Comparison of ENCODE assay signal across 8 cellular contexts in genomic region chr22:41699264-41700104, GRCh38. TPM values are rescaled to one million over a fixed set of nuclear protein-coding genes. Genes with fewer than 3 reads are reported as not detected.
DNase-seq lines count a peak whose midpoint lies in the region; TF ChIP-seq lines count a peak whose summit lies in the region.

Gene MEI1 (plus strand): TSS chr22:41699503. CDS start chr22:41699539, 36 bp downstream.

- H3K9me3 Mint-ChIP-seq in activated naive CD8-positive, alpha-beta T cell treated with anti-CD3 and anti-CD28 coated beads for 36 hours = no peaks in the 10 kb centered on the region
- H3K9me3 Mint-ChIP-seq in type B pancreatic cell = no peaks in the 10 kb centered on the region

- no peaks in the 10 kb centered on the region for H3K9me3 ChIP-seq in BLaER1
- H3K9me3 ChIP-seq in right atrium auricular region = no peaks in the 10 kb centered on the region
- no peaks in the 10 kb centered on the region for H3K9me3 ChIP-seq in skeletal muscle tissue (ENCODE audit: control insufficient read depth in 3 of 3, low read length in 3 of 3)

- peak within 1 kb of the TSS; percentile 90; the same call in 1 of the 2 replicates for H3K4me2 ChIP-seq in BLaER1

- H3K27me3 ChIP-seq in BLaER1 = no peaks in the 10 kb centered on the region
- H3K27me3 ChIP-seq in right atrium auricular region = no peaks in the 10 kb centered on the region
- no peaks in the 10 kb centered on the region for H3K27me3 ChIP-seq in skeletal muscle tissue (ENCODE audit: control insufficient read depth in 3 of 3, insufficient read depth in 3 of 3, low read length in 3 of 3)

- H3K4me3 ChIP-seq in BLaER1 (no peak within 1 kb of the TSS), right atrium auricular region (peak within 1 kb of the TSS in 1 of 2 donors; percentile 19), skeletal muscle tissue (ENCODE audit: low read length in 3 of 3) (peak within 1 kb of the TSS; percentile 35 to 61 (median 49))

- H3K36me3 ChIP-seq in BLaER1 (no peaks in the 10 kb centered on the region), right atrium auricular region (no peaks in the 10 kb centered on the region), skeletal muscle tissue (ENCODE audit: control insufficient read depth in 3 of 3, insufficient read depth in 3 of 3, low read length in 3 of 3) (no peaks in the 10 kb centered on the region)

- H3K27me3 Mint-ChIP-seq in activated naive CD8-positive, alpha-beta T cell treated with anti-CD3 and anti-CD28 coated beads for 36 hours = no peaks in the 10 kb centered on the region
- no peaks in the 10 kb centered on the region for H3K27me3 Mint-ChIP-seq in type B pancreatic cell

- no peak for TF ChIP-seq CTCF in right atrium auricular region (IDR thresholded peaks at IDR 0.05)
- TF ChIP-seq CTCF in type B pancreatic cell (conservative IDR thresholded peaks at IDR 0.05) = no peak

- H3K4me1 Mint-ChIP-seq in activated naive CD8-positive, alpha-beta T cell treated with anti-CD3 and anti-CD28 coated beads for 36 hours = peaks cover 8% of the 10 kb centered on the region
- peaks cover 8% of the 10 kb centered on the region for H3K4me1 Mint-ChIP-seq in type B pancreatic cell (ENCODE audit: unreplicated experiment)

- DNase-seq in SK-N-DZ (ENCODE audit: low spot score) (peak; percentile 26), right atrium auricular region (ENCODE audit: low spot score) (peak; percentile 73), type B pancreatic cell (ENCODE audit: extremely low spot score, unreplicated experiment) (no peak), NCI-H187 treated with DMSO at 0.1 percent for 48 hours (lab: John Stamatoyannopoulos, UW) (no peak), COR-L47 (lab: John Stamatoyannopoulos, UW) (no peak)
- peak; percentile 91 for DNase-seq in activated naive CD8-positive, alpha-beta T cell treated with anti-CD3 and anti-CD28 coated beads for 36 hours

- H4K20me1 ChIP-seq in BLaER1 = no peaks in the 10 kb centered on the region

- H3K4me3 Mint-ChIP-seq in activated naive CD8-positive, alpha-beta T cell treated with anti-CD3 and anti-CD28 coated beads for 36 hours = peak within 1 kb of the TSS; percentile 48
- H3K4me3 Mint-ChIP-seq in type B pancreatic cell = no peak within 1 kb of the TSS

- H3K36me3 Mint-ChIP-seq in activated naive CD8-positive, alpha-beta T cell treated with anti-CD3 and anti-CD28 coated beads for 36 hours = peaks cover 3% of the 10 kb centered on the region
- no peaks in the 10 kb centered on the region for H3K36me3 Mint-ChIP-seq in type B pancreatic cell

- H3K4me1 ChIP-seq in BLaER1 = peaks cover 32% of the 10 kb centered on the region
- H3K4me1 ChIP-seq in right atrium auricular region = peaks cover 0 to 22% of the 10 kb centered on the region in 2 donors
- peaks cover 7 to 16% (median 16%) of the 10 kb centered on the region in 3 donors for H3K4me1 ChIP-seq in skeletal muscle tissue (ENCODE audit: control insufficient read depth in 3 of 3, insufficient read depth in 3 of 3, low read length in 3 of 3)

- H3K27ac Mint-ChIP-seq in activated naive CD8-positive, alpha-beta T cell treated with anti-CD3 and anti-CD28 coated beads for 36 hours = no peak within 1 kb of the TSS
- no peak within 1 kb of the TSS for H3K27ac Mint-ChIP-seq in type B pancreatic cell

- H3K9ac ChIP-seq in BLaER1 (no peak within 1 kb of the TSS), skeletal muscle tissue (ENCODE audit: low read depth in 1 of 3, low read length in 3 of 3) (peak within 1 kb of the TSS in 2 of 3 donors; percentile 30 to 62)

- H3K27ac ChIP-seq in BLaER1 (no peak within 1 kb of the TSS), right atrium auricular region (no peak within 1 kb of the TSS), skeletal muscle tissue (ENCODE audit: low read depth, low read length) (no peak within 1 kb of the TSS)

RNA-seq across cellular contexts. Expression of gene MEI1, which starts in this region (rescaled TPM):
- 0.08 and 0.15 TPM in 2 replicates for polyA plus RNA-seq in SK-N-DZ (2014; cell fraction: cytosol; rRNA removed)
- 1.2 and 2.0 TPM in 2 replicates for polyA plus RNA-seq in SK-N-DZ (2014; cell fraction: nucleus; rRNA removed)
- total RNA-seq in activated naive CD8-positive, alpha-beta T cell treated with anti-CD3 and anti-CD28 coated beads for 36 hours = 10 to 100 TPM; 23.4 to 28.8 TPM
- 10 to 100 TPM in 1 of 2 donors, under 1 TPM in 1; 0.71 to 15.5 TPM for total RNA-seq in right atrium auricular region
- 3.1 TPM for total RNA-seq in skeletal muscle tissue
- total RNA-seq in type B pancreatic cell (ENCODE audit: low replicate concordance) = 0.90 and 1.2 TPM in 2 replicates

Comparison
In these comparisons a context has a peak if more than half of its experiments do, and no peak if none do; other contexts are left out.
1. DNase-seq: peak in SK-N-DZ (single experiment), activated naive CD8-positive, alpha-beta T cell treated with anti-CD3 and anti-CD28 coated beads for 36 hours (single experiment) and right atrium auricular region (single experiment); none in type B pancreatic cell (single experiment), NCI-H187 treated with DMSO at 0.1 percent for 48 hours (single experiment) and COR-L47 (single experiment).